ENCODE assay signal across 13 cellular contexts in the genomic region with DNA sequence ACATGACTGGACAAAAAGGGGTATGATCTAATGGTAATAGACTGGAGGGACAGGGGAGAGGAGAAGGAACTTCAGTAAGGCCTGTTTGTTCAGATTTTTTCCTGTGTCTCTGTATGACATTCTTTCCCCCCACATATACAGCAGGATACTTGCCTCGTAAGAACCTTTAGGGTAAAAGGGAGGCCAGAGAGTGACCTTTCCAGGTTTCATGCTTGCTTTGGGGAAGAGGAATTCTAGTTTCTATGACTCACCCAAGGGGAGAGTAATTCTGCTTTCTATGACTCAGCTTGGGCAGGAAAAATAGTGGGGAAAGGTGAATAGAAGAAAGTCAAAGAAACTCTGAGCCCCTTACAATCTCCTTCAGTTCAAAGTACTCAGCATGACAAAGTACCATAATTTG.
DNase-seq lines count a peak whose midpoint lies in the region; ATAC-seq and TF ChIP-seq lines count a peak whose summit lies in the region.
"Had no signal": no experiment of that assay in that cellular context is flagged by ENCODE, and none has a peak within 500 bp of the region (broad histone marks: within the 10 kb centered on the region; RNA-seq: fewer than 3 reads in every experiment).

No MANE protein-coding gene starts in this region.

- H3K4me3 Mint-ChIP-seq in MCF 10A (ENCODE audit: unreplicated experiment) (no peak overlapping the region), WTC11 (no peak overlapping the region)
- H3K4me3 Mint-ChIP-seq: effector memory CD8-positive, alpha-beta T cell had no signal

- intact Hi-C loops in MCF 10A (cut with micrococcal nuclease) = no loop called here
- intact Hi-C loops in breast epithelium (cut with DNase I; ENCODE audit: low total_unique reads) = no loop called here

- H3K27me3 Mint-ChIP-seq in MCF 10A (ENCODE audit: insufficient read depth, unreplicated experiment) (peaks cover 15% of the 10 kb centered on the region), WTC11 (ENCODE audit: low read depth) (no peaks in the 10 kb centered on the region)
- H3K27me3 Mint-ChIP-seq: effector memory CD8-positive, alpha-beta T cell had no signal

- H3K36me3 ChIP-seq in breast epithelium = no peaks in the 10 kb centered on the region
- H3K36me3 ChIP-seq: thyroid gland had no signal

- BruUV-seq in MCF 10A (replicated peaks; lab: Mats Ljungman, UMichigan) = no TSS peak

- DNase-seq in MCF 10A (ENCODE audit: unreplicated experiment) (peak; percentile 61), breast epithelium (ENCODE audit: low spot score in 2 of 2) (no peak), WTC11 (ENCODE audit: low spot score) (no peak), iPS-NIHi7 (ENCODE audit: extremely low spot score) (peak; percentile 35), NOMO-1 treated with dmso at 0.1 percent for 144 hours (lab: John Stamatoyannopoulos, UW; ENCODE audit: unreplicated experiment) (no peak), HK-2 (ENCODE audit: unreplicated experiment) (no peak)
- DNase-seq: activated T-cell treated with anti-CD3 and anti-CD28 coated beads for 4 hours; effector memory CD8-positive, alpha-beta T cell; NCI-H82; thyroid gland had no signal

- H3K27ac ChIP-seq in breast epithelium = no peak overlapping the region
- H3K27ac ChIP-seq: thyroid gland had no signal

- H3K9me3 ChIP-seq in breast epithelium = peaks cover 4 to 17% of the 10 kb centered on the region in 2 donors
- H3K9me3 ChIP-seq: thyroid gland had no signal

- H3K4me1 Mint-ChIP-seq in MCF 10A (ENCODE audit: insufficient read depth, unreplicated experiment) (peaks cover 8% of the 10 kb centered on the region), WTC11 (peaks cover 39% of the 10 kb centered on the region)

- POLR2A ChIA-PET in MCF 10A (lab: Yijun Ruan, JAX) = no interaction called here
- POLR2A ChIA-PET in WTC11 (lab: Charles Lee) = no interaction called here

- no peaks in the 10 kb centered on the region for H3K36me3 Mint-ChIP-seq in MCF 10A (ENCODE audit: insufficient read depth, unreplicated experiment)
- H3K36me3 Mint-ChIP-seq in WTC11 = peaks cover 10% of the 10 kb centered on the region

- H3K4me3 ChIP-seq in breast epithelium = no peak overlapping the region
- H3K4me3 ChIP-seq: lung, thyroid gland had no signal

- no peak for TF ChIP-seq CTCF in MCF 10A (IDR thresholded peaks at IDR 0.05; ENCODE audit: unreplicated experiment)
- TF ChIP-seq CTCF in breast epithelium (IDR thresholded peaks at IDR 0.05) = no peak
- no peak for TF ChIP-seq CTCF in WTC11 (IDR thresholded peaks at IDR 0.05)

- no peak for TF ChIP-seq POLR2A in breast epithelium (IDR thresholded peaks at IDR 0.05)

- no peak overlapping the region for H3K27ac Mint-ChIP-seq in MCF 10A (ENCODE audit: low read depth, unreplicated experiment)
- H3K27ac Mint-ChIP-seq in WTC11 = peak overlapping the region; percentile 93

- no peaks in the 10 kb centered on the region for H3K4me1 ChIP-seq in breast epithelium
- H3K4me1 ChIP-seq: thyroid gland had no signal

- H3K9me3 Mint-ChIP-seq in MCF 10A (ENCODE audit: unreplicated experiment) = peaks cover 7% of the 10 kb centered on the region
- peaks cover 27% of the 10 kb centered on the region for H3K9me3 Mint-ChIP-seq in WTC11

- H3K27me3 ChIP-seq in breast epithelium = no peaks in the 10 kb centered on the region
- H3K27me3 ChIP-seq: thyroid gland had no signal

- CTCF ChIA-PET in MCF 10A (lab: Yijun Ruan, JAX) = no interaction called here
- CTCF ChIA-PET in WTC11 (lab: Charles Lee) = no interaction called here

- peak; percentile 64 for ATAC-seq in WTC11
- ATAC-seq in GM21529 (IDR thresholded peaks at IDR 0.05; ENCODE audit: unreplicated experiment) = no peak
- no peak for ATAC-seq in HG03097 (IDR thresholded peaks at IDR 0.05; ENCODE audit: low FRiP score, unreplicated experiment)
- ATAC-seq: effector memory CD8-positive, alpha-beta T cell had no signal

TF ChIP-seq in WTC11, 78 proteins besides CTCF, POLR2A, EP300 and RAD21 (continues in another document):
- TF ChIP-seq, protein P1, sequence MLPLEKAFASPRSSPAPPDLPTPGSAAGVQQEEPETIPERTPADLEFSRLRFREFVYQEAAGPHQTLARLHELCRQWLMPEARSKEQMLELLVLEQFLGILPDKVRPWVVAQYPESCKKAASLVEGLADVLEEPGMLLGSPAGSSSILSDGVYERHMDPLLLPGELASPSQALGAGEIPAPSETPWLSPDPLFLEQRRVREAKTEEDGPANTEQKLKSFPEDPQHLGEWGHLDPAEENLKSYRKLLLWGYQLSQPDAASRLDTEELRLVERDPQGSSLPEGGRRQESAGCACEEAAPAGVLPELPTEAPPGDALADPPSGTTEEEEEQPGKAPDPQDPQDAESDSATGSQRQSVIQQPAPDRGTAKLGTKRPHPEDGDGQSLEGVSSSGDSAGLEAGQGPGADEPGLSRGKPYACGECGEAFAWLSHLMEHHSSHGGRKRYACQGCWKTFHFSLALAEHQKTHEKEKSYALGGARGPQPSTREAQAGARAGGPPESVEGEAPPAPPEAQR (CRISPR knock-in tag; IDR thresholded peaks at IDR 0.05) = no peak
- TF ChIP-seq, protein P2, sequence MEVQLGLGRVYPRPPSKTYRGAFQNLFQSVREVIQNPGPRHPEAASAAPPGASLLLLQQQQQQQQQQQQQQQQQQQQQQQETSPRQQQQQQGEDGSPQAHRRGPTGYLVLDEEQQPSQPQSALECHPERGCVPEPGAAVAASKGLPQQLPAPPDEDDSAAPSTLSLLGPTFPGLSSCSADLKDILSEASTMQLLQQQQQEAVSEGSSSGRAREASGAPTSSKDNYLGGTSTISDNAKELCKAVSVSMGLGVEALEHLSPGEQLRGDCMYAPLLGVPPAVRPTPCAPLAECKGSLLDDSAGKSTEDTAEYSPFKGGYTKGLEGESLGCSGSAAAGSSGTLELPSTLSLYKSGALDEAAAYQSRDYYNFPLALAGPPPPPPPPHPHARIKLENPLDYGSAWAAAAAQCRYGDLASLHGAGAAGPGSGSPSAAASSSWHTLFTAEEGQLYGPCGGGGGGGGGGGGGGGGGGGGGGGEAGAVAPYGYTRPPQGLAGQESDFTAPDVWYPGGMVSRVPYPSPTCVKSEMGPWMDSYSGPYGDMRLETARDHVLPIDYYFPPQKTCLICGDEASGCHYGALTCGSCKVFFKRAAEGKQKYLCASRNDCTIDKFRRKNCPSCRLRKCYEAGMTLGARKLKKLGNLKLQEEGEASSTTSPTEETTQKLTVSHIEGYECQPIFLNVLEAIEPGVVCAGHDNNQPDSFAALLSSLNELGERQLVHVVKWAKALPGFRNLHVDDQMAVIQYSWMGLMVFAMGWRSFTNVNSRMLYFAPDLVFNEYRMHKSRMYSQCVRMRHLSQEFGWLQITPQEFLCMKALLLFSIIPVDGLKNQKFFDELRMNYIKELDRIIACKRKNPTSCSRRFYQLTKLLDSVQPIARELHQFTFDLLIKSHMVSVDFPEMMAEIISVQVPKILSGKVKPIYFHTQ (CRISPR knock-in tag; IDR thresholded peaks at IDR 0.05) = no peak
- TF ChIP-seq, protein P3, sequence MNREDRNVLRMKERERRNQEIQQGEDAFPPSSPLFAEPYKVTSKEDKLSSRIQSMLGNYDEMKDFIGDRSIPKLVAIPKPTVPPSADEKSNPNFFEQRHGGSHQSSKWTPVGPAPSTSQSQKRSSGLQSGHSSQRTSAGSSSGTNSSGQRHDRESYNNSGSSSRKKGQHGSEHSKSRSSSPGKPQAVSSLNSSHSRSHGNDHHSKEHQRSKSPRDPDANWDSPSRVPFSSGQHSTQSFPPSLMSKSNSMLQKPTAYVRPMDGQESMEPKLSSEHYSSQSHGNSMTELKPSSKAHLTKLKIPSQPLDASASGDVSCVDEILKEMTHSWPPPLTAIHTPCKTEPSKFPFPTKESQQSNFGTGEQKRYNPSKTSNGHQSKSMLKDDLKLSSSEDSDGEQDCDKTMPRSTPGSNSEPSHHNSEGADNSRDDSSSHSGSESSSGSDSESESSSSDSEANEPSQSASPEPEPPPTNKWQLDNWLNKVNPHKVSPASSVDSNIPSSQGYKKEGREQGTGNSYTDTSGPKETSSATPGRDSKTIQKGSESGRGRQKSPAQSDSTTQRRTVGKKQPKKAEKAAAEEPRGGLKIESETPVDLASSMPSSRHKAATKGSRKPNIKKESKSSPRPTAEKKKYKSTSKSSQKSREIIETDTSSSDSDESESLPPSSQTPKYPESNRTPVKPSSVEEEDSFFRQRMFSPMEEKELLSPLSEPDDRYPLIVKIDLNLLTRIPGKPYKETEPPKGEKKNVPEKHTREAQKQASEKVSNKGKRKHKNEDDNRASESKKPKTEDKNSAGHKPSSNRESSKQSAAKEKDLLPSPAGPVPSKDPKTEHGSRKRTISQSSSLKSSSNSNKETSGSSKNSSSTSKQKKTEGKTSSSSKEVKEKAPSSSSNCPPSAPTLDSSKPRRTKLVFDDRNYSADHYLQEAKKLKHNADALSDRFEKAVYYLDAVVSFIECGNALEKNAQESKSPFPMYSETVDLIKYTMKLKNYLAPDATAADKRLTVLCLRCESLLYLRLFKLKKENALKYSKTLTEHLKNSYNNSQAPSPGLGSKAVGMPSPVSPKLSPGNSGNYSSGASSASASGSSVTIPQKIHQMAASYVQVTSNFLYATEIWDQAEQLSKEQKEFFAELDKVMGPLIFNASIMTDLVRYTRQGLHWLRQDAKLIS (CRISPR knock-in tag; IDR thresholded peaks at IDR 0.05; ENCODE audit: borderline replicate concordance) = no peak
- no peak for TF ChIP-seq IRF2 (CRISPR knock-in tag; IDR thresholded peaks at IDR 0.05; ENCODE audit: borderline replicate concordance, low read depth)
- TF ChIP-seq ZNF138 (CRISPR knock-in tag; conservative IDR thresholded peaks at IDR 0.05) = no peak
- no peak for TF ChIP-seq JAZF1 (CRISPR knock-in tag; IDR thresholded peaks at IDR 0.05)
- TF ChIP-seq SMAD3 (CRISPR knock-in tag; IDR thresholded peaks at IDR 0.05; ENCODE audit: borderline replicate concordance) = no peak
- TF ChIP-seq NFYB (CRISPR knock-in tag; conservative IDR thresholded peaks at IDR 0.05; ENCODE audit: low read depth) = no peak
- no peak for TF ChIP-seq ZNF671 (CRISPR knock-in tag; IDR thresholded peaks at IDR 0.05)
- TF ChIP-seq NR2C2 (CRISPR knock-in tag; IDR thresholded peaks at IDR 0.05) = no peak
- no peak for TF ChIP-seq ZNF219 (CRISPR knock-in tag; IDR thresholded peaks at IDR 0.05; ENCODE audit: borderline replicate concordance)
- TF ChIP-seq TEAD1 (CRISPR knock-in tag; IDR thresholded peaks at IDR 0.05) = no peak
- TF ChIP-seq RORB (CRISPR knock-in tag; IDR thresholded peaks at IDR 0.05) = no peak
- TF ChIP-seq ZNF232 (CRISPR knock-in tag; IDR thresholded peaks at IDR 0.05) = no peak
- TF ChIP-seq, protein P4, sequence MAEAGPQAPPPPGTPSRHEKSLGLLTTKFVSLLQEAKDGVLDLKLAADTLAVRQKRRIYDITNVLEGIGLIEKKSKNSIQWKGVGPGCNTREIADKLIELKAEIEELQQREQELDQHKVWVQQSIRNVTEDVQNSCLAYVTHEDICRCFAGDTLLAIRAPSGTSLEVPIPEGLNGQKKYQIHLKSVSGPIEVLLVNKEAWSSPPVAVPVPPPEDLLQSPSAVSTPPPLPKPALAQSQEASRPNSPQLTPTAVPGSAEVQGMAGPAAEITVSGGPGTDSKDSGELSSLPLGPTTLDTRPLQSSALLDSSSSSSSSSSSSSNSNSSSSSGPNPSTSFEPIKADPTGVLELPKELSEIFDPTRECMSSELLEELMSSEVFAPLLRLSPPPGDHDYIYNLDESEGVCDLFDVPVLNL (CRISPR knock-in tag; IDR thresholded peaks at IDR 0.05; ENCODE audit: borderline replicate concordance, low read depth) = no peak

Comparison
In these comparisons a context has a peak if more than half of its experiments do, and no peak if none do; other contexts are left out.
1. DNase-seq: peak in MCF 10A (single experiment) and iPS-NIHi7 (single experiment); none in breast epithelium (0 of 2), WTC11 (single experiment), NOMO-1 treated with dmso at 0.1 percent for 144 hours (single experiment) and HK-2 (single experiment).